In the genomic region with DNA sequence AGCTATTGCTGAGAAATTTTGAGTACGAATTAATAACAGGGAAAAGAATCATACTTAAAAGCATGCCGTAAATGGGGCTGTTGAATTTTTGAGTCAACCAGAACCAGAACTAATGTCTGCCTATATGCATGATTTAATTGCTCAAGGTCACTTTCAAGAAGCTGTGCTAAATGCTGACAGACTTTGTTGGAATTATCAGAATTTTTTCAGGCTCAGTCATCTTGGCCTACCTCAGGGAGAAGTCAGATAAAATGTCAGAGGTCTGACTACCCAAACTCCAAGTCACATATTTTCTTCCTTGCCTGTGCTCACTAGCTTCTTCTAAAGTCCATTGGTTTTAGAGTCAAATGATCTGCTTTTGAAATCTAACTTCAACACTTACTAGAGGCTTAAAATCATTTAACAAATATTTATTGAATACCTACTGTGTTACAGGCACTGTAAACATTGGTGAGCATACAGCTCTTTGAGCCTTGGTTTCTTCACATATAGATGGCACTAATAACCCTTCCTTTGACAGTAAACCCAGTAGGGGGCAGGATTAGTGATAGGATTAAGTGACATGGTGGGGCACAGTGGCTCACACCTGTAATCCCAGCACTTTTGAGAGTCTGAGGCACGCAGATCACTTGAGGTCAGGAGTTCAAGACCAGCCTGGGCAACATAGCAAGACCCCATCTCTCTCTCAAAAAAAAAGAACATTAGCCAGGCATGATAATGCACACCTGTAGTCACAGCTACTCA, we compare ENCODE assay signal across 11 cellular contexts.
A peak's percentile ranks its signal among the peaks of the same experiment; 100 is the strongest.
DNase-seq lines count a peak whose midpoint lies in the region; ATAC-seq and TF ChIP-seq lines count a peak whose summit lies in the region.
"Had no signal": no experiment of that assay in that cellular context is flagged by ENCODE, and none has a peak within 500 bp of the region (broad histone marks: within the 10 kb centered on the region; RNA-seq: fewer than 3 reads in every experiment).

No MANE protein-coding gene starts in this region.

- no peaks in the 10 kb centered on the region for H4K20me1 ChIP-seq in HCT116 (ENCODE audit: insufficient read depth)

- DNase-seq in HCT116 (ENCODE audit: low read depth, low spot score) (peak; percentile 21), SW 1271 (lab: John Stamatoyannopoulos, UW) (peak; percentile 9 to 23), foreskin keratinocyte (peak; percentile 34 to 67), left lobe of liver (ENCODE audit: low spot score) (no peak), ovary (no peak), NCI-H2196 treated with DMSO at 0.1 percent for 48 hours (lab: John Stamatoyannopoulos, UW; ENCODE audit: unreplicated experiment) (no peak)
- DNase-seq: GF-D8; NCI-H2081; stimulated activated CD4-positive, alpha-beta T cell treated with anti-CD3 and anti-CD28 coated beads, Interleukin-12 subunit alpha, Interleukin-12 subunit beta, amount 100 ng/mL, for 4 hours had no signal

- no peak for TF ChIP-seq EP300 in ovary (IDR thresholded peaks at IDR 0.05)

- TF ChIP-seq POLR2A in HCT116 (IDR thresholded peaks at IDR 0.05; ENCODE audit: borderline replicate concordance, extremely low read depth, insufficient read depth, insufficient read length) (no peak), ovary (IDR thresholded peaks at IDR 0.05) (no peak)

- no peaks in the 10 kb centered on the region for H3K27me3 ChIP-seq in ACC112 (ENCODE audit: insufficient read depth, low read length)
- no peaks in the 10 kb centered on the region for H3K27me3 ChIP-seq in HCT116 (ENCODE audit: insufficient read depth, low read length)
- no peaks in the 10 kb centered on the region for H3K27me3 ChIP-seq in foreskin keratinocyte
- H3K27me3 ChIP-seq in ovary, result no peaks in the 10 kb centered on the region

- TF ChIP-seq RAD21 in HCT116 (IDR thresholded peaks at IDR 0.05; ENCODE audit: low read depth), result peak; percentile 34; the same call in 1 of the 2 replicates

- CTCF ChIA-PET in HCT116 (lab: Charles Lee), result interaction anchor here (0.7 kb wide), 1 partner anchor 121 kb away, joined by 3 read pairs; no protein-coding TSS in a partner anchor

- BruUV-seq in HCT116 (replicated peaks; lab: Mats Ljungman, UMichigan), result no TSS peak

- H3K4me2 ChIP-seq in HCT116 (ENCODE audit: low read length), result peak overlapping the region; percentile 54

- 32 to 55% (median 49%) methylated on average over 3 of the region's 3 CpGs for WGBS in ovary, 3 donors

- H3K4me1 ChIP-seq in ACC112 (ENCODE audit: control insufficient read depth, insufficient read depth, low read length, unreplicated experiment) (peaks cover 24% of the 10 kb centered on the region), HCT116 (ENCODE audit: control insufficient read depth in 1 of 2, insufficient read depth in 2 of 2, low read length in 2 of 2) (peaks cover 6 to 45% of the 10 kb centered on the region in 2 experiments; a peak in 3 of 4 replicates), foreskin keratinocyte (peaks cover 10% of the 10 kb centered on the region), ovary (ENCODE audit: insufficient read depth) (peaks cover 3% of the 10 kb centered on the region)

- H2AFZ ChIP-seq in ACC112 (ENCODE audit: low read length, unreplicated experiment), result peak overlapping the region; percentile 2
- H2AFZ ChIP-seq in HCT116 (ENCODE audit: low read depth, low read length, poor library complexity, severe bottlenecking), result no peak overlapping the region

- H3K9me2 ChIP-seq in HCT116 (ENCODE audit: insufficient read depth), result no peaks in the 10 kb centered on the region

- intact Hi-C loops in HCT116 (cut with micrococcal nuclease), result no loop called here
- intact Hi-C loops in ovary (cut with DNase I), result no loop called here

- H3K27ac ChIP-seq in ACC112 (ENCODE audit: low read depth, low read length) (peak overlapping the region; percentile 72), HCT116 (ENCODE audit: low read depth, low read length) (peak overlapping the region; percentile 50; the same call in 1 of the 2 replicates), foreskin keratinocyte (no peak overlapping the region), ovary (peak overlapping the region in 1 of 2 donors; percentile 59)

- POLR2A ChIA-PET in HCT116 (lab: Charles Lee), result interaction anchor here (1.2 kb wide), 1 partner anchor 15 kb away, joined by 3 read pairs; no protein-coding TSS in a partner anchor

- peak; percentile 7 to 22 (median 14); a peak in 1 of 6 replicates for TF ChIP-seq CTCF in HCT116 (IDR thresholded peaks at IDR 0.05 in 2 of 3, conservative IDR thresholded peaks at IDR 0.05 in 1 of 3; ENCODE audit: borderline replicate concordance in 1 of 3, insufficient read depth in 1 of 3, low read depth in 2 of 3, low read length in 2 of 3)
- TF ChIP-seq CTCF in foreskin keratinocyte (conservative IDR thresholded peaks at IDR 0.05), result peak; percentile 6
- TF ChIP-seq CTCF in ovary (IDR thresholded peaks at IDR 0.05), result no peak

- peak overlapping the region; percentile 25 for H3K9ac ChIP-seq in HCT116 (ENCODE audit: low read length)

- RAD21 ChIA-PET in HCT116 (lab: Charles Lee; ENCODE audit: low non-redundant PET in 1 of 2, low total read pairs in 2 of 2, uncharacterized antibody in 2 of 2, unreplicated experiment in 2 of 2), result no interaction called here

- peak; percentile 71 for ATAC-seq in HCT116
- peak; percentile 10 for ATAC-seq in foreskin keratinocyte
- no peak for ATAC-seq in left lobe of liver
- ATAC-seq in GM18498 (IDR thresholded peaks at IDR 0.05; ENCODE audit: unreplicated experiment), result no peak

- H3K36me3 ChIP-seq in ACC112 (ENCODE audit: insufficient read depth, low read length) (no peaks in the 10 kb centered on the region), HCT116 (ENCODE audit: control insufficient read depth in 1 of 2, insufficient read depth in 2 of 2, low read length in 2 of 2) (no peaks in the 10 kb centered on the region), ovary (no peaks in the 10 kb centered on the region)

- no peak overlapping the region for H3K4me3 ChIP-seq in ACC112 (ENCODE audit: low read depth, low read length)
- peak overlapping the region in 1 of 2 experiments; percentile 22; a peak in 1 of 4 replicates for H3K4me3 ChIP-seq in HCT116 (replicated peaks in 1 of 2; ENCODE audit: low read depth in 1 of 2, low read length in 2 of 2)
- H3K4me3 ChIP-seq in ovary, result no peak overlapping the region

- H3K79me2 ChIP-seq in ACC112 (ENCODE audit: control insufficient read depth, insufficient read depth, low read length, unreplicated experiment) (no peaks in the 10 kb centered on the region), HCT116 (ENCODE audit: insufficient read depth, low read length) (no peaks in the 10 kb centered on the region)

- H3K9me3 ChIP-seq in HCT116 (ENCODE audit: control insufficient read depth in 1 of 2, insufficient read depth in 1 of 2, low read depth in 1 of 2, low read length in 2 of 2), result no peaks in the 10 kb centered on the region
- no peaks in the 10 kb centered on the region for H3K9me3 ChIP-seq in ovary

TF ChIP-seq in HCT116, 20 proteins besides CTCF, POLR2A, EP300 and RAD21:
- TF ChIP-seq JUND (IDR thresholded peaks at IDR 0.05), result peak; percentile 22; the same call in 1 of the 2 replicates
- TF ChIP-seq FOSL1 (IDR thresholded peaks at IDR 0.05; ENCODE audit: low read depth), result peak; percentile 24; the same call in 1 of the 2 replicates
- TF ChIP-seq EZH2 (IDR thresholded peaks at IDR 0.05), result no peak
- TF ChIP-seq SP1 (IDR thresholded peaks at IDR 0.05; ENCODE audit: low read depth), result peak; percentile 2; the same call in 1 of the 2 replicates
- no peak for TF ChIP-seq ZFX (IDR thresholded peaks at IDR 0.05)

Comparison
In these comparisons a context has a peak if more than half of its experiments do, and no peak if none do; other contexts are left out.
1. ATAC-seq: peak in HCT116 (single experiment) and foreskin keratinocyte (single experiment); none in left lobe of liver (single experiment) and GM18498 (single experiment).
2. DNase-seq: peak in HCT116 (single experiment), SW 1271 (2 of 2) and foreskin keratinocyte (2 of 2); none in left lobe of liver (single experiment), ovary (0 of 5) and NCI-H2196 treated with DMSO at 0.1 percent for 48 hours (single experiment).
3. CTCF ChIP-seq: peak in HCT116 (3 of 3) and foreskin keratinocyte (single experiment); none in ovary (0 of 3).